15 cellular contexts compared by ENCODE assay signal in the genomic region with DNA sequence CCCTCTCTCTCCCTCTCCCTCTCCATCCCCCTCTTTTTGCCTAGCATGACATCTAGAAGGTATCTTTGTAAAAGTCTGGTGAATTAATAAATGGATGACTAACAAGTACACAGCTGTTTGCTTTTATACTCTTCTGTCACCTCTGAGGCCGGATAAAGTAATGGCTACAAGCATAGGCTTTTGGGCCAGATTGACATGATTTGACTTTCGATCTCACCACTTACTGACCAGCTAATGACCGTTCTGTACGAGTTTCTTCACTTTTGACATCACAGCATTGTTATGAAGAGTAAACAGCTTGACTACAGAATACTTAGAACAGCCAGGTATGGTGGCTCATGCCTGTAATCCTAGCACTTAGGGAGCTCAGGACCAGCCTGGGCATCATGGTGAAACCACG.
"Had no signal": no experiment of that assay in that cellular context is flagged by ENCODE, and none has a peak within 500 bp of the region (broad histone marks: within the 10 kb centered on the region; RNA-seq: fewer than 3 reads in every experiment).

No MANE protein-coding gene starts in this region.

- DNase-seq: activated CD4-positive, alpha-beta T cell treated with anti-CD3 and anti-CD28 coated beads, Interleukin-2, amount 50 U/mL, for 4 hours; activated CD4-positive, CD25-positive, alpha-beta regulatory T cell treated with anti-CD3 and anti-CD28 coated beads, Interleukin-2, amount 50 U/mL, for 72 hours; activated naive CD4-positive, alpha-beta T cell treated with anti-CD3 and anti-CD28 coated beads, Interleukin-2, amount 10 ng/mL, durations not matched to agents 7 days and 5 days; effector memory CD4-positive, alpha-beta T cell; kidney; left ventricle myocardium inferior; naive thymus-derived CD8-positive, alpha-beta T cell; stimulated activated naive CD8-positive, alpha-beta T cell treated with anti-CD3 and anti-CD28 coated beads, Interleukin-15, Interleukin-2, amounts not matched to agents 100 U/mL and 50 U/mL, for 24 hours; T-cell; T-helper 9 cell had no signal

- H3K4me1 ChIP-seq: right atrium auricular region had no signal

- H3K9me3 Mint-ChIP-seq: activated naive CD4-positive, alpha-beta T cell treated with anti-CD3 and anti-CD28 coated beads, Interleukin-2, amount 10 ng/mL, durations not matched to agents 7 days and 5 days; activated T-helper 2 cell treated with anti-CD3 and anti-CD28 coated beads, Interferon-gamma antibody, Interleukin-2, Interleukin-4, amounts not matched to agents 10 μg/mL and 5 μg/mL and 100 μg/mL, durations not matched to agents 14 hours and 24 hours and 36 hours; brain; dendritic cell treated with granulocyte-macrophage colony-stimulating factor and Interleukin-4, amounts not matched to agents 40 ng/mL and 50 ng/mL, for 4 days; naive thymus-derived CD8-positive, alpha-beta T cell; T-cell had no signal

- H3K4me2 ChIP-seq: hepatocyte had no signal

- H3K27ac ChIP-seq: hepatocyte, left ventricle myocardium inferior, right atrium auricular region had no signal

- H3K4me3 Mint-ChIP-seq: activated naive CD4-positive, alpha-beta T cell treated with anti-CD3 and anti-CD28 coated beads, Interleukin-2, amount 10 ng/mL, durations not matched to agents 7 days and 5 days; brain; dendritic cell treated with granulocyte-macrophage colony-stimulating factor and Interleukin-4, amounts not matched to agents 40 ng/mL and 50 ng/mL, for 4 days; naive thymus-derived CD8-positive, alpha-beta T cell; T-cell had no signal

- H3K27me3 ChIP-seq: hepatocyte, right atrium auricular region had no signal

- H3K9me3 ChIP-seq: left ventricle myocardium inferior, right atrium auricular region had no signal

- ATAC-seq: naive thymus-derived CD8-positive, alpha-beta T cell; stimulated activated naive CD8-positive, alpha-beta T cell treated with anti-CD3 and anti-CD28 coated beads, Interleukin-15, Interleukin-2, amounts not matched to agents 100 U/mL and 50 U/mL, for 24 hours had no signal

- H3K4me3 ChIP-seq: hepatocyte, left ventricle myocardium inferior, right atrium auricular region had no signal

- H3K27me3 Mint-ChIP-seq: activated naive CD4-positive, alpha-beta T cell treated with anti-CD3 and anti-CD28 coated beads, Interleukin-2, amount 10 ng/mL, durations not matched to agents 7 days and 5 days; naive thymus-derived CD8-positive, alpha-beta T cell; T-cell had no signal

- H3K27ac Mint-ChIP-seq: activated naive CD4-positive, alpha-beta T cell treated with anti-CD3 and anti-CD28 coated beads, Interleukin-2, amount 10 ng/mL, durations not matched to agents 7 days and 5 days; activated T-helper 2 cell treated with anti-CD3 and anti-CD28 coated beads, Interferon-gamma antibody, Interleukin-2, Interleukin-4, amounts not matched to agents 10 μg/mL and 5 μg/mL and 100 μg/mL, durations not matched to agents 14 hours and 24 hours and 36 hours; brain; dendritic cell treated with granulocyte-macrophage colony-stimulating factor and Interleukin-4, amounts not matched to agents 40 ng/mL and 50 ng/mL, for 4 days; T-cell had no signal

- H2AFZ ChIP-seq: hepatocyte had no signal
